ENCODE assay signal across 13 cellular contexts in the genomic region with DNA sequence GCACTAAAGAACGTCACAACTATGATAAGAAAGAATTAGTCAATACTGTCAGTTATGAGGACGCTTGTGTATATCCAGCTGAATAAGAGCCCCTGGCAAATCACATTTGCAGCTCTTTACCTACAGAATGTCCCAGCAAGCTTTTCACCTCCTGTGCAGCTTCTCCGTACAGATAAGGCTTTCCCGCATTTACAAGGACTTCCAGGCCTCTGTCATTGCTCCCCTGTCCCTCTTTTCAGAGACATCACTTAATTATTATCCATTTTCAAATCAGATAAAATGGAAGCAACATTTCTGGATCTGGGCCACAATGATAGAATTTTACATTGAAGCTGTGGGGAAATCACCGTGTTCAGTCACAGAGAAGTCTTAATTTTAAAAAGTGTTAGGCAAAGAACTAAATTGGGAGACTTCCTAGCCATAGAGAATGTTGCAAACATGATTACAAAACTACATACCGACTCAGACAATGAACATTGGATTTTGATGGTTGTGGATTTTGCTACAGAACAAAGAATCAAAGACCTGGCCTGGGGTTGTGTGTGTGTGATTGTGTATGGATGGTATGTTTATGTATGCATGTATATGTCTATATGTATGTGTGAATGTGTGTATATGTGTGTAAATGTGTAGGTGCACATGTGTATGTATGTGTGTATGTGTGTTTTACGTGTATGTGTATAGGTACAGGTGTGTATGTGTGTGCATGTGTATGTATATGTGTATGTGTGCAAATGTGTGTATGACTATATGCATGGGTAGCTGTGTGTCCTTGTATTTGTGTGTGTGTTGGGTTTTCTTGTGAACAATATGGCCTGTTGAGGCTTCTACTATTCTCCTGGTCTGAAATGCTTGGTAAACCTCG. TPM values are rescaled to one million over a fixed set of nuclear protein-coding genes. Genes with fewer than 3 reads are reported as not detected.
DNase-seq lines count a peak whose midpoint lies in the region; ATAC-seq, FAIRE-seq and TF ChIP-seq lines count a peak whose summit lies in the region.
"Had no signal": no experiment of that assay in that cellular context is flagged by ENCODE, and none has a peak within 500 bp of the region (broad histone marks: within the 10 kb centered on the region; RNA-seq: fewer than 3 reads in every experiment).

No MANE protein-coding gene starts in this region.

- no peaks in the 10 kb centered on the region for H3K27me3 Mint-ChIP-seq in stimulated activated memory B cell treated with anti-CD40 and anti-IgM and Interleukin-4, amounts not matched to agents 10 μg/mL and 1 μg/mL and 100 μg/mL, for 72 hours
- H3K27me3 Mint-ChIP-seq in endothelial cell (ENCODE audit: unreplicated experiment) = peaks cover 3% of the 10 kb centered on the region

- no peak for ATAC-seq in stimulated activated memory B cell treated with anti-CD40 and anti-IgM and Interleukin-4, amounts not matched to agents 10 μg/mL and 1 μg/mL and 100 μg/mL, for 72 hours
- ATAC-seq: GM23338 had no signal

- peaks cover 5% of the 10 kb centered on the region for H3K9me3 ChIP-seq in SJCRH30 (replicated peaks)
- H3K9me3 ChIP-seq in thyroid gland = no peaks in the 10 kb centered on the region

- H3K4me1 ChIP-seq in SJCRH30 (peaks cover 52% of the 10 kb centered on the region), thyroid gland (peaks cover 0 to 6% of the 10 kb centered on the region in 2 donors)

- H3K4me3 ChIP-seq in SJCRH30 (no peak overlapping the region), thyroid gland (replicated peaks in 1 of 3) (no peak overlapping the region)
- H3K4me3 ChIP-seq: GM23338 had no signal

- peaks cover 5% of the 10 kb centered on the region; the same call in 1 of the 2 replicates for H3K36me3 ChIP-seq in SJCRH30
- H3K36me3 ChIP-seq in thyroid gland = no peaks in the 10 kb centered on the region

- H3K9me3 Mint-ChIP-seq in stimulated activated memory B cell treated with anti-CD40 and anti-IgM and Interleukin-4, amounts not matched to agents 10 μg/mL and 1 μg/mL and 100 μg/mL, for 72 hours = peaks cover 2% of the 10 kb centered on the region
- H3K9me3 Mint-ChIP-seq in endothelial cell (ENCODE audit: unreplicated experiment) = peaks cover 5% of the 10 kb centered on the region

- H3K27ac Mint-ChIP-seq in stimulated activated memory B cell treated with anti-CD40 and anti-IgM and Interleukin-4, amounts not matched to agents 10 μg/mL and 1 μg/mL and 100 μg/mL, for 72 hours = peak overlapping the region; percentile 57
- no peak overlapping the region for H3K27ac Mint-ChIP-seq in endothelial cell (ENCODE audit: unreplicated experiment)
- H3K27ac Mint-ChIP-seq: CD4-positive, alpha-beta memory T cell; GM23338 had no signal

- H3K27ac ChIP-seq in SJCRH30 = peak overlapping the region; percentile 16; the same call in 1 of the 2 replicates
- peak overlapping the region in 1 of 3 donors; percentile 38 for H3K27ac ChIP-seq in thyroid gland

- DNase-seq in GM12891 (ENCODE audit: insufficient read length, low spot score) (no peak), SJCRH30 (no peak), fibroblast of peridontal ligament (ENCODE audit: extremely low read depth) (peak; percentile 45), LoVo (ENCODE audit: low spot score) (no peak), thyroid gland (no peak), endothelial cell (ENCODE audit: low spot score) (no peak), NCI-H1417 (lab: John Stamatoyannopoulos, UW) (no peak)
- DNase-seq: activated naive CD4-positive, alpha-beta T cell treated with Interleukin-2 at 50 U/mL for 16 hours; CD4-positive, alpha-beta memory T cell; NCI-H82; SHP77 treated with DMSO at 0.1 percent for 48 hours had no signal

- TF ChIP-seq POLR2A in GM12891 (IDR thresholded peaks at IDR 0.05; ENCODE audit: low read depth, low read length) = no peak
- TF ChIP-seq POLR2A in thyroid gland (IDR thresholded peaks at IDR 0.05) = no peak

- H3K36me3 Mint-ChIP-seq in stimulated activated memory B cell treated with anti-CD40 and anti-IgM and Interleukin-4, amounts not matched to agents 10 μg/mL and 1 μg/mL and 100 μg/mL, for 72 hours = peaks cover 65% of the 10 kb centered on the region
- H3K36me3 Mint-ChIP-seq in endothelial cell (ENCODE audit: low read depth, unreplicated experiment) = peaks cover 5% of the 10 kb centered on the region

- H3K4me3 Mint-ChIP-seq in stimulated activated memory B cell treated with anti-CD40 and anti-IgM and Interleukin-4, amounts not matched to agents 10 μg/mL and 1 μg/mL and 100 μg/mL, for 72 hours = no peak overlapping the region
- H3K4me3 Mint-ChIP-seq in endothelial cell (ENCODE audit: unreplicated experiment) = no peak overlapping the region
- H3K4me3 Mint-ChIP-seq: CD4-positive, alpha-beta memory T cell; GM23338 had no signal

- H3K27me3 ChIP-seq in SJCRH30 (no peaks in the 10 kb centered on the region), thyroid gland (no peaks in the 10 kb centered on the region)

- H3K4me1 Mint-ChIP-seq in stimulated activated memory B cell treated with anti-CD40 and anti-IgM and Interleukin-4, amounts not matched to agents 10 μg/mL and 1 μg/mL and 100 μg/mL, for 72 hours = peaks cover 42% of the 10 kb centered on the region
- H3K4me1 Mint-ChIP-seq in endothelial cell (ENCODE audit: unreplicated experiment) = peaks cover 16% of the 10 kb centered on the region
- H3K4me1 Mint-ChIP-seq: CD4-positive, alpha-beta memory T cell had no signal

- WGBS in thyroid gland, 2 donors = 85 to 87% methylated on average over 8 of the region's 8 CpGs

- peak; percentile 81 for FAIRE-seq in GM12891 (lab: Jason Lieb, UNC)

- intact Hi-C loops in thyroid gland (cut with DNase I) = no loop called here

- TF ChIP-seq CTCF in thyroid gland (IDR thresholded peaks at IDR 0.05) (no peak), endothelial cell (IDR thresholded peaks at IDR 0.05; ENCODE audit: unreplicated experiment) (no peak)

TF ChIP-seq in GM12891, 5 proteins besides CTCF, POLR2A, EP300 and RAD21:
- TF ChIP-seq TAF1 (IDR thresholded peaks at IDR 0.05; ENCODE audit: low read depth, low read length) (no peak), POU2F2 (IDR thresholded peaks at IDR 0.05; ENCODE audit: low read depth, low read length) (no peak), POLR2AphosphoS5 (IDR thresholded peaks at IDR 0.05; ENCODE audit: low read depth, low read length) (no peak), SPI1 (IDR thresholded peaks at IDR 0.05; ENCODE audit: low read depth, low read length) (no peak), PAX5 (IDR thresholded peaks at IDR 0.05; ENCODE audit: insufficient read depth, low read length, severe bottlenecking) (no peak)

RNA-seq across cellular contexts. Expression of a gene that starts 41.5 kb away (rescaled TPM):
- polyA plus RNA-seq in GM12891 (2012; ENCODE audit: low read depth, missing spikeins) = 49.8 TPM
- 32.6 and 41.7 TPM in 2 replicates for total RNA-seq in SJCRH30 (2014; rRNA removed; shearing (Covaris generic))
- total RNA-seq in thyroid gland (10 to 100 TPM; 12.4 to 24.7 (median 18.4) TPM), endothelial cell (ENCODE audit: unreplicated experiment) (0.97 TPM)
